Comparison of ENCODE assay signal across 11 cellular contexts in genomic region chr1:11051781-11052510, GRCh38. TPM values are rescaled to one million over a fixed set of nuclear protein-coding genes. Genes with fewer than 3 reads are reported as not detected.
DNase-seq lines count a peak whose midpoint lies in the region; ATAC-seq and TF ChIP-seq lines count a peak whose summit lies in the region.
"Had no signal": no experiment of that assay in that cellular context is flagged by ENCODE, and none has a peak within 500 bp of the region (broad histone marks: within the 10 kb centered on the region; RNA-seq: fewer than 3 reads in every experiment).

No MANE protein-coding gene starts in this region.

- TF ChIP-seq CTCF in RWPE2 (IDR thresholded peaks at IDR 0.05; ENCODE audit: poor library complexity, severe bottlenecking), result no peak

- H3K27ac ChIP-seq in RWPE2 (ENCODE audit: poor library complexity, severe bottlenecking), result no peak overlapping the region

- in situ Hi-C loops in G401 (cut with HindIII; ENCODE audit: low sequenced_read_pairs), result no loop called here

- H3K36me3 ChIP-seq in RWPE2 (ENCODE audit: low read depth) (peaks cover 14% of the 10 kb centered on the region), iPS-15b (ENCODE audit: control insufficient read depth, insufficient read depth, low read length) (peaks cover 15% of the 10 kb centered on the region)

- H3K27ac Mint-ChIP-seq in IgD-negative memory B cell, result peak overlapping the region in 2 of 3 donors; percentile 11 to 53

- no peak overlapping the region for H3K4me3 ChIP-seq in RWPE2 (ENCODE audit: severe bottlenecking)
- peak overlapping the region; percentile 5 for H3K4me3 ChIP-seq in iPS-15b (ENCODE audit: low read depth, low read length)

- peak; percentile 2; the same call in 1 of the 3 replicates for ATAC-seq in RWPE2 (ENCODE audit: low read depth)
- ATAC-seq in HG02840 (IDR thresholded peaks at IDR 0.05; ENCODE audit: low FRiP score, unreplicated experiment), result no peak

- no peak overlapping the region for H3K9ac ChIP-seq in iPS-15b (ENCODE audit: low read depth, low read length)

- H3K4me1 ChIP-seq in RWPE2 (ENCODE audit: insufficient read depth, poor library complexity, severe bottlenecking) (no peaks in the 10 kb centered on the region), iPS-15b (ENCODE audit: control insufficient read depth, insufficient read depth, low read length) (peaks cover 8% of the 10 kb centered on the region)

- peak; percentile 70 for DNase-seq in DMS153 treated with DMSO at 0.1 percent for 48 hours (lab: John Stamatoyannopoulos, UW; ENCODE audit: unreplicated experiment)
- DNase-seq in RWPE2 (ENCODE audit: low spot score), result no peak
- DNase-seq in HUDEP-2 (lab: John Stamatoyannopoulos, UW; ENCODE audit: unreplicated experiment in 76 of 76), result no peak
- no peak for DNase-seq in G401 (ENCODE audit: low spot score)
- DNase-seq: activated CD4-positive, alpha-beta T cell treated with anti-CD3 and anti-CD28 coated beads for 4 hours; activated naive CD4-positive, alpha-beta T cell treated with Interleukin-2 at 50 U/mL for 16 hours had no signal

- H3K4me1 Mint-ChIP-seq in IgD-negative memory B cell, result peaks cover 10 to 19% (median 13%) of the 10 kb centered on the region in 3 donors

- H3K4me3 Mint-ChIP-seq in IgD-negative memory B cell, result peak overlapping the region; percentile 1 to 61 (median 53)

- H3K27me3 ChIP-seq in RWPE2 (ENCODE audit: insufficient read depth, poor library complexity, severe bottlenecking) (no peaks in the 10 kb centered on the region), iPS-15b (ENCODE audit: control insufficient read depth, insufficient read depth, low read length) (no peaks in the 10 kb centered on the region)

- H3K9me3 ChIP-seq in RWPE2 (ENCODE audit: severe bottlenecking), result no peaks in the 10 kb centered on the region
- H3K9me3 ChIP-seq in iPS-15b (ENCODE audit: control insufficient read depth, insufficient read depth, low read length), result no peaks in the 10 kb centered on the region

- no peaks in the 10 kb centered on the region for H3K27me3 Mint-ChIP-seq in IgD-negative memory B cell

- H3K36me3 Mint-ChIP-seq in IgD-negative memory B cell, result peaks cover 2% of the 10 kb centered on the region

- no peaks in the 10 kb centered on the region for H3K9me3 Mint-ChIP-seq in IgD-negative memory B cell

RNA-seq across cellular contexts. Expression of gene MASP2, which starts 4.9 kb away (rescaled TPM):
- polyA plus RNA-seq in IgD-negative memory B cell, result not detected
- not detected in 2 replicates for total RNA-seq in G401 (2014; rRNA removed; shearing (Covaris generic))
- total RNA-seq: SK-MEL-5, subcutaneous adipose tissue had no signal

RNA-seq across cellular contexts. Expression of gene SRM, which starts 7.9 kb away (rescaled TPM):
- 93.4 TPM for polyA plus RNA-seq in IgD-negative memory B cell
- 12.1 and 24.3 TPM in 2 replicates for total RNA-seq in G401 (2014; rRNA removed; shearing (Covaris generic))

RNA-seq across cellular contexts. Expression of gene TARDBP, which starts 39.5 kb away (rescaled TPM):
- 59.2 TPM for polyA plus RNA-seq in IgD-negative memory B cell
- total RNA-seq in G401 (2014; rRNA removed; shearing (Covaris generic)), result 31.6 and 70.3 TPM in 2 replicates

RNA-seq across cellular contexts. Expression of gene EXOSC10, which starts 47.7 kb away (rescaled TPM):
- 42.2 TPM for polyA plus RNA-seq in IgD-negative memory B cell
- 42.5 and 61.7 TPM in 2 replicates for total RNA-seq in G401 (2014; rRNA removed; shearing (Covaris generic))
